18 cellular contexts compared by ENCODE assay signal in genomic region chr15:69087581-69087980, GRCh38.
"Had no signal": no experiment of that assay in that cellular context is flagged by ENCODE, and none has a peak within 500 bp of the region (broad histone marks: within the 10 kb centered on the region; RNA-seq: fewer than 3 reads in every experiment).

No MANE protein-coding gene starts in this region.

- H3K27me3 ChIP-seq: pancreas, thyroid gland had no signal

- H3K27ac ChIP-seq: lower lobe of right lung, pancreas, thyroid gland had no signal

- H3K9me3 Mint-ChIP-seq: activated naive CD4-positive, alpha-beta T cell treated with anti-CD3 and anti-CD28 coated beads for 36 hours; activated naive CD8-positive, alpha-beta T cell treated with anti-CD3 and anti-CD28 coated beads, Interleukin-2, amount 50 U/mL, for 24 hours; activated T-helper 2 cell treated with anti-CD3 and anti-CD28 coated beads, Interferon-gamma antibody, Interleukin-2, Interleukin-4, amounts not matched to agents 10 μg/mL and 5 μg/mL and 100 μg/mL, durations not matched to agents 14 hours and 24 hours and 36 hours; neural crest cell; stimulated activated naive B cell treated with anti-CD40 and anti-IgM and Interleukin-4, amounts not matched to agents 10 μg/mL and 1 μg/mL and 100 μg/mL, for 72 hours had no signal

- H3K9me3 ChIP-seq: lower lobe of right lung, pancreas, thyroid gland had no signal

- H3K36me3 Mint-ChIP-seq: stimulated activated naive B cell treated with anti-CD40 and anti-IgM and Interleukin-4, amounts not matched to agents 10 μg/mL and 1 μg/mL and 100 μg/mL, for 72 hours had no signal

- H3K36me3 ChIP-seq: lower lobe of right lung, pancreas, thyroid gland had no signal

- H3K4me1 Mint-ChIP-seq: stimulated activated naive B cell treated with anti-CD40 and anti-IgM and Interleukin-4, amounts not matched to agents 10 μg/mL and 1 μg/mL and 100 μg/mL, for 72 hours had no signal

- FAIRE-seq: pancreas had no signal

- ATAC-seq: activated naive CD8-positive, alpha-beta T cell treated with anti-CD3 and anti-CD28 coated beads, Interleukin-2, amount 50 U/mL, for 24 hours; left cardiac atrium; lower lobe of right lung; stimulated activated naive B cell treated with anti-CD40 and anti-IgM and Interleukin-4, amounts not matched to agents 10 μg/mL and 1 μg/mL and 100 μg/mL, for 72 hours had no signal

- H3K4me3 ChIP-seq: lower lobe of right lung, pancreas, thyroid gland had no signal

- DNase-seq: activated CD4-positive, alpha-beta T cell treated with anti-CD3 and anti-CD28 coated beads, Interleukin-2, amount 50 U/mL, for 48 hours; activated naive CD4-positive, alpha-beta T cell treated with anti-CD3 and anti-CD28 coated beads for 36 hours; activated naive CD8-positive, alpha-beta T cell treated with anti-CD3 and anti-CD28 coated beads, Interleukin-2, amount 50 U/mL, for 24 hours; activated T-cell treated with anti-CD3 and anti-CD28 coated beads, Interleukin-2, amount 50 U/mL, for 1 hour; aorta; cerebellar nuclear complex; effector CD8-positive, alpha-beta T cell; foreskin fibroblast; glutamatergic neuron; hypothalamus; left cardiac atrium; lower lobe of right lung; midbrain; pancreas; stimulated activated naive B cell treated with anti-CD40 and anti-IgM and Interleukin-4, amounts not matched to agents 10 μg/mL and 1 μg/mL and 100 μg/mL, for 72 hours; thyroid gland had no signal

- H3K4me3 Mint-ChIP-seq: activated naive CD4-positive, alpha-beta T cell treated with anti-CD3 and anti-CD28 coated beads for 36 hours; activated naive CD8-positive, alpha-beta T cell treated with anti-CD3 and anti-CD28 coated beads, Interleukin-2, amount 50 U/mL, for 24 hours; neural crest cell; stimulated activated naive B cell treated with anti-CD40 and anti-IgM and Interleukin-4, amounts not matched to agents 10 μg/mL and 1 μg/mL and 100 μg/mL, for 72 hours had no signal

- H3K27ac Mint-ChIP-seq: activated naive CD4-positive, alpha-beta T cell treated with anti-CD3 and anti-CD28 coated beads for 36 hours; activated naive CD8-positive, alpha-beta T cell treated with anti-CD3 and anti-CD28 coated beads, Interleukin-2, amount 50 U/mL, for 24 hours; activated T-helper 2 cell treated with anti-CD3 and anti-CD28 coated beads, Interferon-gamma antibody, Interleukin-2, Interleukin-4, amounts not matched to agents 10 μg/mL and 5 μg/mL and 100 μg/mL, durations not matched to agents 14 hours and 24 hours and 36 hours; stimulated activated naive B cell treated with anti-CD40 and anti-IgM and Interleukin-4, amounts not matched to agents 10 μg/mL and 1 μg/mL and 100 μg/mL, for 72 hours had no signal
